ENCODE assay signal across 8 cellular contexts in the genomic region with DNA sequence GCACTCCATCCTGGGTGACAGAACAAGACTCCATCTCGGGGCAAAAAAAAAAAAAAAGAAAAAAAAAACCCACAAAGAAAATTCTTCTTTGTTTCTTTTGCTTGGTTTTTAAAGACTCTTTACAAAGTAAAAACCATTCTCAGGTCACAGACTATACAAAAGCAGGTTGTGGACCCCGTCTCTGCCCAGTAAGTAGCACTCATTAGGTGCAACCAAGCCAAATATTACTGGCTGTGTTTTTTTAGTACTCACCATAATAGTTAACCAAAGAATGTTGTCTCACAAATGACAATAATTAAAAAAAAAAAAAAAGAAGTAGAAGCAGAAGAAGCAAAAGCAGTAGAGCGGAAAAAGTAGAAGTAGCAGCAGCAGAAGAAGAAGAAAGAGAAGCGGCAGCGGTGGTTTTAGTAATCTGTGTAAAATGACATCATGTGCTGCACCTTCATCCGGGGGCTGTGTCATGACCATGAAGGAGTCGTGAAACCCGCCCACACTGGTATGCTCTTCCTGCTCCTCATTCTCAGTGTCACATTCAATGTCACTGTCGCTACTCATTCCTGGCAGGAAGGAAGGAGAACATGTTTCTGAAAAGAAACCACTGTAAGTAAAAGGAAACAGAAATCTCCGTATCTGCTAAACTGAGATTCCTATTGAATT.
DNase-seq lines count a peak whose midpoint lies in the region; ATAC-seq and TF ChIP-seq lines count a peak whose summit lies in the region.

No MANE protein-coding gene starts in this region.

- ATAC-seq in GM18867 (IDR thresholded peaks at IDR 0.05; ENCODE audit: unreplicated experiment) (peak; percentile 90), HG02973 (IDR thresholded peaks at IDR 0.05; ENCODE audit: unreplicated experiment) (peak; percentile 94)

- no peak for TF ChIP-seq POLR2A in erythroblast (IDR thresholded peaks at IDR 0.05; ENCODE audit: low read length)

- DNase-seq in T follicular helper cell (ENCODE audit: low read depth) (peak; percentile 57), kidney tubule cell (ENCODE audit: low spot score) (peak; percentile 93), erythroblast (lab: John Stamatoyannopoulos, UW) (no peak), NCI-H446 (lab: John Stamatoyannopoulos, UW) (no peak)
- peak; percentile 46 for DNase-seq in activated naive CD8-positive, alpha-beta T cell treated with anti-CD3 and anti-CD28 coated beads, Interleukin-2, amount 50 U/mL, for 16 hours (ENCODE audit: low read depth, low spot score)
- DNase-seq in stimulated activated CD4-positive, alpha-beta T cell treated with anti-CD3 and anti-CD28 coated beads, TNF-alpha, amount 100 ng/mL, for 24 hours (ENCODE audit: low read depth in 3 of 3), result peak; percentile 47 to 67 (median 65)

Comparison
In these comparisons a context has a peak if more than half of its experiments do, and no peak if none do; other contexts are left out.
1. DNase-seq: peak in T follicular helper cell (single experiment), activated naive CD8-positive, alpha-beta T cell treated with anti-CD3 and anti-CD28 coated beads, Interleukin-2, amount 50 U/mL, for 16 hours (single experiment), kidney tubule cell (single experiment) and stimulated activated CD4-positive, alpha-beta T cell treated with anti-CD3 and anti-CD28 coated beads, TNF-alpha, amount 100 ng/mL, for 24 hours (3 of 3); none in erythroblast (0 of 2) and NCI-H446 (0 of 2).